Comparison of ENCODE assay signal across 8 cellular contexts in genomic region chr5:61331407-61332368, GRCh38. TPM values are rescaled to one million over a fixed set of nuclear protein-coding genes. Genes with fewer than 3 reads are reported as not detected.
DNase-seq lines count a peak whose midpoint lies in the region; ATAC-seq and TF ChIP-seq lines count a peak whose summit lies in the region.

Gene ZSWIM6 (plus strand): TSS chr5:61332258. CDS start chr5:61332273, 15 bp downstream.

- H3K9me2 ChIP-seq in SU-DHL-6 (replicated peaks; ENCODE audit: insufficient read depth, low read length): no peaks in the 10 kb centered on the region

- peak within 1 kb of the TSS; percentile 63 for H3K9ac ChIP-seq in SU-DHL-6 (ENCODE audit: low read length)
- H3K9ac ChIP-seq in adipocyte (ENCODE audit: low read length): peak within 1 kb of the TSS; percentile 89
- peak within 1 kb of the TSS; percentile 75 for H3K9ac ChIP-seq in parathyroid adenoma

- H3K27ac ChIP-seq in SU-DHL-6 (ENCODE audit: low read depth, low read length): 0 out of 2 replicates have a peak within 1 kb of the TSS, but pooled peaks have one; percentile 12
- H3K27ac ChIP-seq in cardiac muscle cell: peak within 1 kb of the TSS; percentile 85
- peak within 1 kb of the TSS; percentile 94 for H3K27ac ChIP-seq in parathyroid adenoma
- H3K27ac ChIP-seq in tibial nerve: peak within 1 kb of the TSS; percentile 90 to 97 (median 94)

- 0 out of 2 replicates have a peak, but pooled peaks cover 8% of the 10 kb centered on the region for H4K20me1 ChIP-seq in SU-DHL-6 (ENCODE audit: low read depth, low read length)

- peak within 1 kb of the TSS; percentile 72 for H3K4me3 ChIP-seq in SU-DHL-6 (ENCODE audit: insufficient read depth, low read length, poor library complexity, severe bottlenecking)
- H3K4me3 ChIP-seq in adipocyte (ENCODE audit: low read length): peak within 1 kb of the TSS; percentile 98
- peak within 1 kb of the TSS; percentile 99 for H3K4me3 ChIP-seq in cardiac muscle cell
- peak within 1 kb of the TSS; percentile 84 for H3K4me3 ChIP-seq in parathyroid adenoma (ENCODE audit: low read depth, low read length)
- peak within 1 kb of the TSS; percentile 85 to 98 (median 88) for H3K4me3 ChIP-seq in tibial nerve

- no peaks in the 10 kb centered on the region for H3F3A ChIP-seq in SU-DHL-6 (ENCODE audit: insufficient read depth)

- no peaks in the 10 kb centered on the region for H3K79me2 ChIP-seq in SU-DHL-6 (ENCODE audit: insufficient read depth, low read length)
- peaks cover 13% of the 10 kb centered on the region for H3K79me2 ChIP-seq in parathyroid adenoma

- no peaks in the 10 kb centered on the region for H3K36me3 ChIP-seq in SU-DHL-6 (ENCODE audit: low read length)
- no peaks in the 10 kb centered on the region for H3K36me3 ChIP-seq in adipocyte (ENCODE audit: control insufficient read depth, insufficient read depth, low read length, severe bottlenecking)
- no peaks in the 10 kb centered on the region for H3K36me3 ChIP-seq in cardiac muscle cell
- no peaks in the 10 kb centered on the region for H3K36me3 ChIP-seq in parathyroid adenoma (ENCODE audit: control insufficient read depth, insufficient read depth, low read length)
- H3K36me3 ChIP-seq in tibial nerve: no peaks in the 10 kb centered on the region

- TF ChIP-seq EP300 in tibial nerve (IDR thresholded peaks at IDR 0.05): peak; percentile 40 to 99

- H3K27me3 ChIP-seq in SU-DHL-6 (ENCODE audit: low read length) (no peaks in the 10 kb centered on the region), adipocyte (replicated peaks; ENCODE audit: control insufficient read depth, insufficient read depth, low read length) (no peaks in the 10 kb centered on the region), cardiac muscle cell (no peaks in the 10 kb centered on the region), parathyroid adenoma (ENCODE audit: control insufficient read depth, insufficient read depth, low read length) (no peaks in the 10 kb centered on the region), tibial nerve (no peaks in the 10 kb centered on the region)

- H3K9me3 ChIP-seq in SU-DHL-6 (ENCODE audit: insufficient read depth, low read length): no peaks in the 10 kb centered on the region
- no peaks in the 10 kb centered on the region for H3K9me3 ChIP-seq in adipocyte (ENCODE audit: control insufficient read depth, low read length)
- no peaks in the 10 kb centered on the region for H3K9me3 ChIP-seq in cardiac muscle cell (ENCODE audit: low read depth)
- no peaks in the 10 kb centered on the region for H3K9me3 ChIP-seq in parathyroid adenoma (ENCODE audit: control insufficient read depth, low read length)
- H3K9me3 ChIP-seq in tibial nerve: no peaks in the 10 kb centered on the region

- peak within 1 kb of the TSS; percentile 95 for H2AFZ ChIP-seq in SU-DHL-6 (ENCODE audit: low read depth, low read length, severe bottlenecking)
- peak within 1 kb of the TSS; percentile 97 for H2AFZ ChIP-seq in parathyroid adenoma

- H3K4me1 ChIP-seq in adipocyte (ENCODE audit: control insufficient read depth, insufficient read depth, low read length) (peaks cover 49% of the 10 kb centered on the region), cardiac muscle cell (ENCODE audit: low read depth) (peaks cover 23% of the 10 kb centered on the region), parathyroid adenoma (peaks cover 8% of the 10 kb centered on the region), tibial nerve (peaks cover 0 to 48% (median 24%) of the 10 kb centered on the region in 4 donors)

- DNase-seq in NCI-H1417 (lab: John Stamatoyannopoulos, UW) (peak; percentile 95 to 100 (median 98)), adipocyte (ENCODE audit: low read depth) (peak; percentile 100), cardiac muscle cell (ENCODE audit: low read depth in 1 of 2, low spot score in 1 of 2) (peak; percentile 100), tibial nerve (ENCODE audit: low spot score in 2 of 2) (peak; percentile 100)

- H3K4me2 ChIP-seq in SU-DHL-6 (ENCODE audit: low read depth, low read length, poor library complexity, severe bottlenecking) (peak within 1 kb of the TSS; percentile 83), parathyroid adenoma (ENCODE audit: low read length) (peak within 1 kb of the TSS; percentile 92)

- TF ChIP-seq POLR2A in GM10847 (IDR thresholded peaks at IDR 0.05; ENCODE audit: extremely low read depth, insufficient read length) (peak; percentile 75), tibial nerve (IDR thresholded peaks at IDR 0.05) (peak; percentile 93 to 98)

- TF ChIP-seq CTCF in SU-DHL-6 (IDR thresholded peaks at IDR 0.05; ENCODE audit: insufficient read depth, low read length, poor library complexity, severe bottlenecking): no peak
- TF ChIP-seq CTCF in cardiac muscle cell (IDR thresholded peaks at IDR 0.05; ENCODE audit: low read depth, low read length): no peak
- no peak for TF ChIP-seq CTCF in parathyroid adenoma (IDR thresholded peaks at IDR 0.05)
- no peak for TF ChIP-seq CTCF in tibial nerve (IDR thresholded peaks at IDR 0.05)

- 1 to 2% methylated on average over 38 to 72 of the region's 94 CpGs for WGBS in tibial nerve, 2 donors

- peak; percentile 77 for ATAC-seq in HG02642 (IDR thresholded peaks at IDR 0.05; ENCODE audit: poor library complexity, unreplicated experiment)

RNA-seq across cellular contexts. Expression of gene ZSWIM6, which starts in this region (rescaled TPM):
- total RNA-seq in cardiac muscle cell: 7.8 and 8.3 TPM in 2 replicates
- polyA plus RNA-seq in cardiac muscle cell: 3.4 and 8.3 TPM in 2 replicates
- 10 to 100 TPM; 10.6 to 15.5 (median 13.7) TPM for total RNA-seq in tibial nerve

Comparison
In these comparisons a context has a peak if more than half of its experiments do, and no peak if none do; other contexts are left out.
1. Peak in every context shown above with its lines: DNase-seq, ATAC-seq, H3K4me3 ChIP-seq and H3K27ac ChIP-seq.
2. H3K27ac ChIP-seq: peak in every context shown above with its lines; median percentile 94 in parathyroid adenoma; 94 in tibial nerve; 85 in cardiac muscle cell; 12 in SU-DHL-6.